ENCODE assay signal across 12 cellular contexts in the genomic region with DNA sequence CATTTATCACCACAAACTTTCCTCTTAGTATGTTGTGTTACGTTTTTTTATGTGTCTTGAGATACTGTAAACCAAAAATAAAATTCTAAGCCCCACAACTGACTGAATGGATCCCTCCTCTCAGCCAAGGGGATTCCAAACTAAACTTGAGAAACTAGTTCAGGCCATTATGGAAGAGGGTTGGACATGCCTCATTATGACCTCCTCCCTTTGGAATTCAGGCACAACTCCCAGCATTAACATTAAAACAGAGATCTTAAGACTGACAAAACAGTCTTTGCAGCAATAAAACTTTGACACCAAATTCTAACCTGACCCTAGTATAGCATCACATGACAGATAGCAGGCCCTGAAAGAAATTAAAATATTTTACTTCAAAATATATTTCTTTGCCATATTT. TPM values are rescaled to one million over a fixed set of nuclear protein-coding genes. Genes with fewer than 3 reads are reported as not detected.
A peak's percentile ranks its signal among the peaks of the same experiment; 100 is the strongest.
DNase-seq lines count a peak whose midpoint lies in the region; ATAC-seq and TF ChIP-seq lines count a peak whose summit lies in the region.
"Had no signal": no experiment of that assay in that cellular context is flagged by ENCODE, and none has a peak within 500 bp of the region (broad histone marks: within the 10 kb centered on the region; RNA-seq: fewer than 3 reads in every experiment).

No MANE protein-coding gene starts in this region.

- no peak for ATAC-seq in GM18498 (IDR thresholded peaks at IDR 0.05; ENCODE audit: unreplicated experiment)

- H3K9me3 ChIP-seq in adipocyte (ENCODE audit: control insufficient read depth, low read length) = no peaks in the 10 kb centered on the region
- H3K9me3 ChIP-seq: left ventricle myocardium inferior had no signal

- no peaks in the 10 kb centered on the region for H3K36me3 ChIP-seq in adipocyte (ENCODE audit: control insufficient read depth, insufficient read depth, low read length, severe bottlenecking)
- H3K36me3 ChIP-seq: left ventricle myocardium inferior had no signal

- no peaks in the 10 kb centered on the region for H3K27me3 ChIP-seq in adipocyte (replicated peaks; ENCODE audit: control insufficient read depth, insufficient read depth, low read length)

- TF ChIP-seq CTCF in fibroblast of the aortic adventitia (IDR thresholded peaks at IDR 0.05; ENCODE audit: insufficient read depth, low read length) = no peak

- H3K4me3 ChIP-seq in adipocyte (ENCODE audit: low read length) (no peak overlapping the region), fibroblast of the aortic adventitia (ENCODE audit: low read depth, low read length) (no peak overlapping the region), skeletal muscle cell (ENCODE audit: low read depth, low read length) (no peak overlapping the region)
- H3K4me3 ChIP-seq: left ventricle myocardium inferior had no signal

- DNase-seq in GM03348 (ENCODE audit: low spot score) (peak; percentile 40), adipocyte (ENCODE audit: low read depth) (peak; percentile 70), fibroblast of the aortic adventitia (ENCODE audit: low read depth) (peak; percentile 76), skeletal muscle cell (ENCODE audit: low read depth) (peak; percentile 7), ureter (ENCODE audit: low spot score) (no peak), NOMO-1 (lab: John Stamatoyannopoulos, UW; ENCODE audit: unreplicated experiment in 2 of 2) (no peak)
- no peak for DNase-seq in stimulated activated CD4-positive, alpha-beta T cell treated with anti-CD3 and anti-CD28 coated beads, Interleukin-2, amount 100 ng/mL, for 24 hours
- DNase-seq: left ventricle myocardium inferior, NCI-H1694, NCI-H748 treated with DMSO at 0.1 percent for 48 hours, SHP77 had no signal

- H3K4me1 ChIP-seq in adipocyte (ENCODE audit: control insufficient read depth, insufficient read depth, low read length) = peaks cover 28% of the 10 kb centered on the region
- H3K4me1 ChIP-seq: left ventricle myocardium inferior had no signal

- no peak overlapping the region for H3K9ac ChIP-seq in adipocyte (ENCODE audit: low read length)

RNA-seq across cellular contexts. Expression of gene SLC47A1, which starts 51.1 kb away (rescaled TPM):
- 0.27 and 0.65 TPM in 2 replicates for total RNA-seq in fibroblast of the aortic adventitia (ENCODE audit: low replicate concordance)
- total RNA-seq in ureter = 2.0 TPM

Comparison
In these comparisons a context has a peak if more than half of its experiments do, and no peak if none do; other contexts are left out.
1. DNase-seq: peak in GM03348 (single experiment), adipocyte (single experiment), fibroblast of the aortic adventitia (single experiment) and skeletal muscle cell (single experiment); none in ureter (single experiment), NOMO-1 (0 of 2) and stimulated activated CD4-positive, alpha-beta T cell treated with anti-CD3 and anti-CD28 coated beads, Interleukin-2, amount 100 ng/mL, for 24 hours (0 of 2).